ENCODE assay signal across 22 cellular contexts in the genomic region with DNA sequence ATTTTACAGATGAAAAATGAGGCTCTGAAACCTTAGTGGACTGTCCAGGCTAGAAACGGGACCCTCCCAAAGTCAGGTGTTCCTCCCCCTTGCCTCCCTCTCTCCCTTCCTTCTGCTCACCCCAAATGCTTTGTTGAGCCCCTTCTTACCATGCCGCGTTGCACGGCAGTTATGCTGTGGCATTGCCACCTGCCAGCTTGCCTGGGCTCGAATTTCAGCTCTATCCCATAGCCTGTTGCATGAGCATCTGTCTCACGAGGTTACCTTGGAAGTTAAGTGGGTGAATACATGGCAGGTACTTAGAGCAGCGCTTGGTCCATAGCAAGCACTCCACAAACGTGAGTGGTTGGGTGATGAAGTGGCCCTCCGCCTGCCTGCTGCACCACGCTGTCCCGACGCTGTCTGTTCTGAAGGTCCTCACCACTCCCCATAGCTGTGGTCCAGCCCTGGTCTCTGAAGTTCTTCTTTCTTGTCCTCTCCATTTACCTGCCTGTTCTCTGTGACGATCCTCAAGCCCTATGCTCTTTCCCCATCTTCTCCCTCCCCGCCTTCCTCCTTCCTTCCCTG.
DNase-seq lines count a peak whose midpoint lies in the region; ATAC-seq and TF ChIP-seq lines count a peak whose summit lies in the region.
"Had no signal": no experiment of that assay in that cellular context is flagged by ENCODE, and none has a peak within 500 bp of the region (broad histone marks: within the 10 kb centered on the region; RNA-seq: fewer than 3 reads in every experiment).

No MANE protein-coding gene starts in this region.

- peaks cover 43% of the 10 kb centered on the region for H3K4me1 ChIP-seq in cardiac muscle cell (ENCODE audit: low read depth)

- ATAC-seq in GM21737 (IDR thresholded peaks at IDR 0.05; ENCODE audit: unreplicated experiment) (no peak), HG03565 (IDR thresholded peaks at IDR 0.05; ENCODE audit: unreplicated experiment) (no peak)
- no peak for ATAC-seq in stimulated activated naive CD8-positive, alpha-beta T cell treated with anti-CD3 and anti-CD28 coated beads, Interleukin-15, Interleukin-2, amounts not matched to agents 100 U/mL and 50 U/mL, for 24 hours
- ATAC-seq: K562; pancreas; stimulated activated naive CD8-positive, alpha-beta T cell treated with anti-CD3 and anti-CD28 coated beads, Interleukin-15, amount 100 ng/mL, for 72 hours had no signal

- no peak for TF ChIP-seq CTCF in cardiac muscle cell (IDR thresholded peaks at IDR 0.05; ENCODE audit: low read depth, low read length)

- H3K4me3 ChIP-seq in cardiac muscle cell, result no peak overlapping the region
- H3K4me3 ChIP-seq: hepatocyte, K562, pancreas, spleen had no signal

- H3K27ac ChIP-seq in cardiac muscle cell, result peak overlapping the region; percentile 42
- H3K27ac ChIP-seq: hepatocyte, pancreas, WERI-Rb-1 had no signal

- DNase-seq in NCI-H1694 treated with DMSO at 0.1 percent for 48 hours (lab: John Stamatoyannopoulos, UW), result peak; percentile 28
- no peak for DNase-seq in NCI-H1694 (lab: John Stamatoyannopoulos, UW)
- peak; percentile 87 for DNase-seq in NCI-H345 treated with DMSO at 0.1 percent for 48 hours (lab: John Stamatoyannopoulos, UW; ENCODE audit: unreplicated experiment)
- DNase-seq in cardiac muscle cell (ENCODE audit: low read depth in 1 of 2, low spot score in 1 of 2), result peak in 1 of 2 donors; percentile 69
- no peak for DNase-seq in NOMO-1 treated with dmso at 0.1 percent for 144 hours (lab: John Stamatoyannopoulos, UW; ENCODE audit: unreplicated experiment)
- DNase-seq in stimulated activated naive CD8-positive, alpha-beta T cell treated with anti-CD3 and anti-CD28 coated beads, Interleukin-15, Interleukin-2, amounts not matched to agents 100 U/mL and 50 U/mL, for 24 hours, result no peak
- DNase-seq: 8988T; activated effector memory CD4-positive, alpha-beta T cell treated with anti-CD3 and anti-CD28 coated beads, Interleukin-2, amount 50 U/mL, for 16 hours; anterior cingulate cortex; CD4-positive, CD25-positive, alpha-beta regulatory T cell; cortex of kidney; HFFc6; NCI-H1930; pancreas; spleen; stimulated activated naive CD8-positive, alpha-beta T cell treated with anti-CD3 and anti-CD28 coated beads, Interleukin-15, amount 100 ng/mL, for 72 hours; SW 1271; WERI-Rb-1 had no signal

- no peaks in the 10 kb centered on the region for H3K9me3 ChIP-seq in cardiac muscle cell (ENCODE audit: low read depth)
- H3K9me3 ChIP-seq: pancreas, spleen had no signal

- no peaks in the 10 kb centered on the region for H3K36me3 ChIP-seq in cardiac muscle cell
- H3K36me3 ChIP-seq: pancreas, spleen, WERI-Rb-1 had no signal

- H3K27me3 ChIP-seq in cardiac muscle cell, result no peaks in the 10 kb centered on the region
- H3K27me3 ChIP-seq: hepatocyte, pancreas had no signal

Comparison
In these comparisons a context has a peak if more than half of its experiments do, and no peak if none do; other contexts are left out.
1. DNase-seq: peak in NCI-H1694 treated with DMSO at 0.1 percent for 48 hours (single experiment) and NCI-H345 treated with DMSO at 0.1 percent for 48 hours (single experiment); none in NCI-H1694 (single experiment), NOMO-1 treated with dmso at 0.1 percent for 144 hours (single experiment) and stimulated activated naive CD8-positive, alpha-beta T cell treated with anti-CD3 and anti-CD28 coated beads, Interleukin-15, Interleukin-2, amounts not matched to agents 100 U/mL and 50 U/mL, for 24 hours (single experiment).